In the genomic region with DNA sequence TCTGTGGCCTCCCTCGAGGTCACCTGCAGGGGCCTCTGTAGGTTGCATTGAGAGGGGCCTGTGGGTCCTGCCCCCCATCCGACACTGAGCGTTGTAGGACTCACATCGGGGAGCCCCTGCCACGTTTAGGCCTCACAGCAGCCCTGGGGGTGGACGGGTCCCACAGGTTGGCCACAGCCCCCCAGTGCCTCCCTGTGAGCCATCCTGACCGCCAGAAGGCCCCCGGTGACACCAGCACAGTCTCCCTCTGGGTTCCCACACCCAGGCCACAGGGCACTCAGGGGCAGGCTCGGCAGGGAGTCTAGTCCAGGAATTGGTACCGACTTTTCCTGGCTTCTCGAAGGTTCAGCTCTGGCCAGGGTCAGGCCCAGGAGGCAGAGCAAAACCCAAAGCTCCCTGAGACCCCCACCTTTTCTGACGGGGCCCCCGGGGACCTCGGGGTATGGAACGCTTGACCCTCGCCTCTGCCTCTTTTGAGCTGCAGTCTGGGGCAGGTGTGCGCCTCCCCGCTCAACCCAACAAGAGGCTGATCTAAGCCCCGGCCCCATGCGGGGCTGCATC, we compare ENCODE assay signal across 15 cellular contexts. TPM values are rescaled to one million over a fixed set of nuclear protein-coding genes. Genes with fewer than 3 reads are reported as not detected.
DNase-seq lines count a peak whose midpoint lies in the region; ATAC-seq, FAIRE-seq and TF ChIP-seq lines count a peak whose summit lies in the region.
"Had no signal": no experiment of that assay in that cellular context is flagged by ENCODE, and none has a peak within 500 bp of the region (broad histone marks: within the 10 kb centered on the region; RNA-seq: fewer than 3 reads in every experiment).

No MANE protein-coding gene starts in this region.

- no peak overlapping the region for H3K4me3 Mint-ChIP-seq in H9
- H3K4me3 Mint-ChIP-seq in activated T-helper 17 cell treated with anti-CD3 and anti-CD28 coated beads, Interleukin-2, amount 50 U/mL, for 72 hours, result peak overlapping the region; percentile 11
- H3K4me3 Mint-ChIP-seq in nephron progenitor cell, result no peak overlapping the region

- H3K4me1 Mint-ChIP-seq in H9 (peaks cover 2 to 10% of the 10 kb centered on the region in 2 experiments; a peak in 3 of 4 replicates), nephron progenitor cell (peaks cover 63% of the 10 kb centered on the region)
- no peaks in the 10 kb centered on the region for H3K4me1 Mint-ChIP-seq in activated T-helper 17 cell treated with anti-CD3 and anti-CD28 coated beads, Interleukin-2, amount 50 U/mL, for 72 hours

- no peaks in the 10 kb centered on the region for H3K23me2 ChIP-seq in H9 (ENCODE audit: insufficient read length, low read depth, low read length, poor library complexity, severe bottlenecking)

- H3K9me3 Mint-ChIP-seq in H9 (no peaks in the 10 kb centered on the region), nephron progenitor cell (peaks cover 8% of the 10 kb centered on the region)
- H3K9me3 Mint-ChIP-seq in activated T-helper 17 cell treated with anti-CD3 and anti-CD28 coated beads, Interleukin-2, amount 50 U/mL, for 72 hours, result no peaks in the 10 kb centered on the region

- H3K36me3 ChIP-seq in small intestine (ENCODE audit: control insufficient read depth in 2 of 2, insufficient read depth in 2 of 2, low read length in 2 of 2), result no peaks in the 10 kb centered on the region
- H3K36me3 ChIP-seq: prostate gland had no signal

- peaks cover 3% of the 10 kb centered on the region for H3K27me3 Mint-ChIP-seq in H9 (ENCODE audit: low read depth)
- H3K27me3 Mint-ChIP-seq in activated T-helper 17 cell treated with anti-CD3 and anti-CD28 coated beads, Interleukin-2, amount 50 U/mL, for 72 hours, result no peaks in the 10 kb centered on the region
- H3K27me3 Mint-ChIP-seq in nephron progenitor cell (ENCODE audit: low read depth, poor library complexity), result peaks cover 31% of the 10 kb centered on the region

- no peak overlapping the region for H3K4me3 ChIP-seq in small intestine (ENCODE audit: low read depth in 1 of 2, low read length in 2 of 2)
- H3K4me3 ChIP-seq: GM23248, prostate gland had no signal

- no peak overlapping the region for H3K18ac ChIP-seq in H9 (ENCODE audit: insufficient read length, low read depth, low read length)

- H3K9ac ChIP-seq in H9 (ENCODE audit: extremely low read depth, insufficient read length, low read length), result no peak overlapping the region
- H3K9ac ChIP-seq: GM23248 had no signal

- peak overlapping the region; percentile 81 for H3K14ac ChIP-seq in H9 (ENCODE audit: insufficient read depth, low read length)

- H3T11ph ChIP-seq in H9 (ENCODE audit: low read length), result no peak overlapping the region

- no peak overlapping the region for H3K27ac Mint-ChIP-seq in H9
- H3K27ac Mint-ChIP-seq in activated T-helper 17 cell treated with anti-CD3 and anti-CD28 coated beads, Interleukin-2, amount 50 U/mL, for 72 hours, result peak overlapping the region; percentile 48
- no peak overlapping the region for H3K27ac Mint-ChIP-seq in nephron progenitor cell

- DNase-seq in H9, result no peak
- no peak for DNase-seq in small intestine
- no peak for DNase-seq in nephron progenitor cell
- DNase-seq in activated CD4-positive, CD25-positive, alpha-beta regulatory T cell (lab: John Stamatoyannopoulos, UW), result no peak
- no peak for DNase-seq in activated CD8-positive, alpha-beta memory T cell treated with anti-CD3 and anti-CD28 coated beads for 24 hours
- DNase-seq in NCI-H2171 (lab: John Stamatoyannopoulos, UW), result no peak
- DNase-seq: activated CD8-positive, alpha-beta memory T cell treated with anti-CD3 and anti-CD28 coated beads, Interleukin-2, amount 50 U/mL, for 48 hours; Calu3; GM23248; islet precursor cell; NCI-H1436 treated with DMSO at 0.1 percent for 48 hours had no signal

- no peaks in the 10 kb centered on the region for H3K9me3 ChIP-seq in H9 (ENCODE audit: control insufficient read depth, low read depth, low read length)
- H3K9me3 ChIP-seq in small intestine (ENCODE audit: control insufficient read depth, low read depth), result no peaks in the 10 kb centered on the region
- H3K9me3 ChIP-seq: prostate gland had no signal

- no peaks in the 10 kb centered on the region for H3K27me3 ChIP-seq in H9 (ENCODE audit: insufficient read depth, low read length)
- no peaks in the 10 kb centered on the region for H3K27me3 ChIP-seq in layer of hippocampus (ENCODE audit: control insufficient read depth, insufficient read depth, low read length)
- H3K27me3 ChIP-seq in small intestine (ENCODE audit: control insufficient read depth in 2 of 2, insufficient read depth in 2 of 2, low read length in 2 of 2), result no peaks in the 10 kb centered on the region

- H4K8ac ChIP-seq in H9 (replicated peaks; ENCODE audit: insufficient read length, low read depth, low read length), result no peak overlapping the region

- FAIRE-seq in small intestine (lab: Jason Lieb, UNC), result no peak
- FAIRE-seq: bronchial epithelial cell had no signal

- H2AFZ ChIP-seq in H9 (ENCODE audit: low read length), result no peak overlapping the region
- H2AFZ ChIP-seq: GM23248 had no signal

- no peak overlapping the region; the same call in 1 of the 2 replicates for H3K4ac ChIP-seq in H9 (ENCODE audit: low read depth, low read length)

- H2BK20ac ChIP-seq in H9 (ENCODE audit: low read depth, low read length, poor library complexity, severe bottlenecking), result no peak overlapping the region

- no CpG with 5 or more reads among the region's 20 CpGs for WGBS in H9 (ENCODE audit: extremely low coverage, insufficient read length, low lambda C conversion rate)
- WGBS in small intestine, 3 donors, result 83 to 87% (median 85%) methylated on average over 20 of the region's 20 CpGs

- H3K23ac ChIP-seq in H9 (ENCODE audit: insufficient read length, low read depth, low read length), result no peak overlapping the region

- no peak overlapping the region for H2BK12ac ChIP-seq in H9 (ENCODE audit: insufficient read length, low read depth, low read length)

- H3K4me1 ChIP-seq in H9 (ENCODE audit: insufficient read depth, low read length) (no peaks in the 10 kb centered on the region), small intestine (ENCODE audit: control insufficient read depth in 2 of 2, insufficient read depth in 1 of 2, low read depth in 1 of 2, low read length in 1 of 2) (peaks cover 0 to 4% of the 10 kb centered on the region in 2 donors)
- H3K4me1 ChIP-seq: prostate gland had no signal

- no peak overlapping the region for H2BK5ac ChIP-seq in H9 (ENCODE audit: insufficient read length, low read length)

- no peaks in the 10 kb centered on the region for H3K79me1 ChIP-seq in H9 (ENCODE audit: insufficient read depth, low read depth, low read length, poor library complexity, severe bottlenecking)

- H2AK5ac ChIP-seq in H9 (ENCODE audit: insufficient read length, low read length), result no peak overlapping the region

- H4K20me1 ChIP-seq in H9 (ENCODE audit: control insufficient read depth, insufficient read depth, insufficient read length), result no peaks in the 10 kb centered on the region

- ATAC-seq in activated T-helper 17 cell treated with anti-CD3 and anti-CD28 coated beads, Interleukin-2, amount 50 U/mL, for 72 hours (replicated peaks), result no peak

- no peak overlapping the region for H2BK120ac ChIP-seq in H9 (ENCODE audit: low read depth, low read length, poor library complexity, severe bottlenecking)

- H3K27ac ChIP-seq in H9 (ENCODE audit: insufficient read length, low read depth, low read length) (no peak overlapping the region), layer of hippocampus (ENCODE audit: low read depth, low read length) (peak overlapping the region; percentile 57), small intestine (ENCODE audit: low read depth in 1 of 2, low read length in 1 of 2) (peak overlapping the region; percentile 24 to 96)
- H3K27ac ChIP-seq: GM23248, prostate gland had no signal

- H2BK15ac ChIP-seq in H9 (ENCODE audit: low read depth, low read length), result no peak overlapping the region; the same call in 1 of the 2 replicates

- H3K4me2 ChIP-seq in H9 (ENCODE audit: insufficient read depth, insufficient read length, low read length), result no peak overlapping the region

- TF ChIP-seq CTCF in H9 (conservative IDR thresholded peaks at IDR 0.05), result no peak
- no peak for TF ChIP-seq CTCF in nephron progenitor cell (IDR thresholded peaks at IDR 0.05)

- no peaks in the 10 kb centered on the region for H3K79me2 ChIP-seq in H9 (ENCODE audit: insufficient read depth, low read length)

- H4K5ac ChIP-seq in H9 (ENCODE audit: insufficient read length, low read depth, low read length), result no peak overlapping the region

- no peaks in the 10 kb centered on the region for H3K36me3 Mint-ChIP-seq in H9 (ENCODE audit: insufficient read depth in 1 of 3, low read depth in 3 of 3)
- H3K36me3 Mint-ChIP-seq in activated T-helper 17 cell treated with anti-CD3 and anti-CD28 coated beads, Interleukin-2, amount 50 U/mL, for 72 hours (ENCODE audit: low read depth), result no peaks in the 10 kb centered on the region
- H3K36me3 Mint-ChIP-seq in nephron progenitor cell (ENCODE audit: low read depth), result peaks cover 10% of the 10 kb centered on the region

- H3K56ac ChIP-seq in H9 (ENCODE audit: insufficient read length, low read depth, low read length), result no peak overlapping the region

- no peak overlapping the region for H4K91ac ChIP-seq in H9 (ENCODE audit: insufficient read length, low read depth, low read length)

RNA-seq across cellular contexts. Expression of gene POFUT2, which starts 13.9 kb away (rescaled TPM):
- 32.1 and 34.8 TPM in 2 replicates for total RNA-seq in H9 (2021)
- 10 to 100 TPM; 12.0 to 22.8 TPM for total RNA-seq in activated T-helper 17 cell treated with anti-CD3 and anti-CD28 coated beads, Interleukin-2, amount 50 U/mL, for 72 hours
- polyA plus RNA-seq in small intestine, result 10 to 100 TPM; 13.5 to 34.4 (median 20.0) TPM
